Comparison of ENCODE assay signal across 19 cellular contexts in the genomic region with DNA sequence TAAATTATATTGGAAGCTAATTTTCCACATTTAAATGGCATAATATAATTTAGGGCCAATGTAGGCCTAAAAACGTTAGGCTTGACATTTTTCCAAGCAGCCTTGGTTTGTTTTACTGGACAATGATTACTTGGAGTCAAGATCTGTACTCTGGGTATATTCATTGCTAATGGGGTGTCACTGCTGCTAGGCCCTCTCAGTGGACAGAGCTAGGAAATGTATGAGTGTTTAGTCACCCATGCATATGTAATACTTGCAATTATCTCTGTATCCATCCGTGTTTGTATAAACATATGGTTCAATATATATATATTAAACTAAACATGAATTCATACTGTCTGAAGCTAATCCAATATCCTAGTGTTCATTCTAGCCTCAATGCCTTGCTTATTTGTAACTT.
"Had no signal": no experiment of that assay in that cellular context is flagged by ENCODE, and none has a peak within 500 bp of the region (broad histone marks: within the 10 kb centered on the region; RNA-seq: fewer than 3 reads in every experiment).

No MANE protein-coding gene starts in this region.

- H3K4me3 ChIP-seq: colonic mucosa, right atrium auricular region, tibial nerve had no signal

- H3K9me3 ChIP-seq: colonic mucosa had no signal

- DNase-seq: activated CD4-positive, alpha-beta T cell treated with anti-CD3 and anti-CD28 coated beads, Interleukin-2, amount 10 ng/mL, durations not matched to agents 24 days and 14 days; activated CD8-positive, alpha-beta T cell treated with anti-CD3 and anti-CD28 coated beads, Interleukin-2, amount 10 ng/mL, durations not matched to agents 7 days and 5 days; activated naive CD4-positive, alpha-beta T cell treated with Interleukin-2 at 50 U/mL for 16 hours; activated naive CD8-positive, alpha-beta T cell treated with anti-CD3 and anti-CD28 coated beads, Interleukin-2, amount 10 ng/mL, durations not matched to agents 7 days and 5 days; activated T-cell treated with anti-CD3 and anti-CD28 coated beads, Interleukin-2, amount 50 U/mL, for 24 hours; central memory CD4-positive, alpha-beta T cell; colonic mucosa; erythroblast; stimulated activated CD4-positive, alpha-beta T cell treated with anti-CD3 and anti-CD28 coated beads, Interleukin-15, amount 100 ng/mL, for 24 hours; stimulated activated CD4-positive, alpha-beta T cell treated with anti-CD3 and anti-CD28 coated beads, Interleukin-2, amount 100 ng/mL, for 48 hours; T-helper 1 cell; T1000 had no signal

- ATAC-seq: activated CD8-positive, alpha-beta T cell treated with anti-CD3 and anti-CD28 coated beads, Interleukin-2, amount 10 ng/mL, durations not matched to agents 7 days and 5 days had no signal

- H3K4me1 ChIP-seq: colonic mucosa, right atrium auricular region, tibial nerve had no signal

- H3K27me3 ChIP-seq: colonic mucosa, right atrium auricular region, tibial nerve had no signal

- H3K27me3 Mint-ChIP-seq: activated CD4-positive, alpha-beta T cell treated with anti-CD3 and anti-CD28 coated beads, Interleukin-2, amount 10 ng/mL, durations not matched to agents 24 days and 14 days; activated naive CD8-positive, alpha-beta T cell treated with anti-CD3 and anti-CD28 coated beads, Interleukin-2, amount 10 ng/mL, durations not matched to agents 7 days and 5 days; progenitor cell of endocrine pancreas; stimulated activated naive CD8-positive, alpha-beta T cell treated with anti-CD3 and anti-CD28 coated beads, Interleukin-15, Interleukin-2, amounts not matched to agents 100 ng/mL and 50 ng/mL, for 24 hours had no signal

- H3K4me1 Mint-ChIP-seq: activated CD4-positive, alpha-beta T cell treated with anti-CD3 and anti-CD28 coated beads, Interleukin-2, amount 10 ng/mL, durations not matched to agents 24 days and 14 days; activated naive CD8-positive, alpha-beta T cell treated with anti-CD3 and anti-CD28 coated beads, Interleukin-2, amount 10 ng/mL, durations not matched to agents 7 days and 5 days; nephron had no signal

- H3K27ac ChIP-seq: colonic mucosa, right atrium auricular region, tibial nerve had no signal

- H3K4me3 Mint-ChIP-seq: activated CD4-positive, alpha-beta T cell treated with anti-CD3 and anti-CD28 coated beads, Interleukin-2, amount 10 ng/mL, durations not matched to agents 24 days and 14 days; activated CD8-positive, alpha-beta T cell treated with anti-CD3 and anti-CD28 coated beads, Interleukin-2, amount 10 ng/mL, durations not matched to agents 7 days and 5 days; activated naive CD8-positive, alpha-beta T cell treated with anti-CD3 and anti-CD28 coated beads, Interleukin-2, amount 10 ng/mL, durations not matched to agents 7 days and 5 days; activated T-cell treated with anti-CD3 and anti-CD28 coated beads, Interleukin-2, amount 50 U/mL, for 24 hours; brain; nephron; stimulated activated naive CD8-positive, alpha-beta T cell treated with anti-CD3 and anti-CD28 coated beads, Interleukin-15, Interleukin-2, amounts not matched to agents 100 ng/mL and 50 ng/mL, for 24 hours had no signal

- H3K36me3 ChIP-seq: colonic mucosa, right atrium auricular region, tibial nerve had no signal

- H3K36me3 Mint-ChIP-seq: activated naive CD8-positive, alpha-beta T cell treated with anti-CD3 and anti-CD28 coated beads, Interleukin-2, amount 10 ng/mL, durations not matched to agents 7 days and 5 days had no signal

- H3K27ac Mint-ChIP-seq: activated CD4-positive, alpha-beta T cell treated with anti-CD3 and anti-CD28 coated beads, Interleukin-2, amount 10 ng/mL, durations not matched to agents 24 days and 14 days; activated CD8-positive, alpha-beta T cell treated with anti-CD3 and anti-CD28 coated beads, Interleukin-2, amount 10 ng/mL, durations not matched to agents 7 days and 5 days; activated naive CD8-positive, alpha-beta T cell treated with anti-CD3 and anti-CD28 coated beads, Interleukin-2, amount 10 ng/mL, durations not matched to agents 7 days and 5 days; activated T-cell treated with anti-CD3 and anti-CD28 coated beads, Interleukin-2, amount 50 U/mL, for 24 hours; activated T-helper 2 cell treated with anti-CD3 and anti-CD28 coated beads, Interferon-gamma antibody, Interleukin-2, Interleukin-4, amounts not matched to agents 10 μg/mL and 5 μg/mL and 100 μg/mL, durations not matched to agents 14 hours and 24 hours and 36 hours; brain; nephron; progenitor cell of endocrine pancreas; stimulated activated naive CD8-positive, alpha-beta T cell treated with anti-CD3 and anti-CD28 coated beads, Interleukin-15, Interleukin-2, amounts not matched to agents 100 ng/mL and 50 ng/mL, for 24 hours had no signal
